In genomic region chr10:125148576-125148975, GRCh38 we compare ENCODE assay signal across 12 cellular contexts. TPM values are rescaled to one million over a fixed set of nuclear protein-coding genes. Genes with fewer than 3 reads are reported as not detected.
A peak's percentile ranks its signal among the peaks of the same experiment; 100 is the strongest.
DNase-seq lines count a peak whose midpoint lies in the region; ATAC-seq, FAIRE-seq and TF ChIP-seq lines count a peak whose summit lies in the region.
"Had no signal": no experiment of that assay in that cellular context is flagged by ENCODE, and none has a peak within 500 bp of the region (broad histone marks: within the 10 kb centered on the region; RNA-seq: fewer than 3 reads in every experiment).

No MANE protein-coding gene starts in this region.

- H2AFZ ChIP-seq in SK-N-SH (ENCODE audit: low read depth), result no peak overlapping the region

- H3K4me3 ChIP-seq in SK-N-SH (ENCODE audit: low read depth in 2 of 2, low read length in 1 of 2) (no peak overlapping the region), upper lobe of left lung (no peak overlapping the region)

- 0 out of 2 replicates have a peak overlapping the region, but pooled peaks have one; percentile 16 for H3K4me2 ChIP-seq in SK-N-SH

- H3K27ac ChIP-seq in SK-N-SH (ENCODE audit: low read depth in 2 of 2, low read length in 1 of 2), result peak overlapping the region in 1 of 2 experiments; percentile 40; a peak in 2 of 4 replicates
- H3K27ac ChIP-seq in epithelial cell of prostate, result peak overlapping the region; percentile 92
- peak overlapping the region; percentile 76 to 83 (median 78) for H3K27ac ChIP-seq in upper lobe of left lung
- H3K27ac ChIP-seq: 22Rv1 had no signal

- H3K36me3 ChIP-seq in SK-N-SH (replicated peaks in 1 of 2; ENCODE audit: control insufficient read depth in 1 of 2, insufficient read depth in 2 of 2, low read length in 1 of 2), result peaks cover 5 to 22% of the 10 kb centered on the region in 2 experiments
- peaks cover 0 to 5% (median 2%) of the 10 kb centered on the region in 4 donors for H3K36me3 ChIP-seq in upper lobe of left lung

- FAIRE-seq in HTR-8/SVneo (lab: Jason Lieb, UNC), result no peak

- CTCF ChIA-PET in SK-N-SH (lab: Yijun Ruan, JAX), result interaction anchor here (0.6 to 1.2 kb wide), 3 partner anchors 47 to 156 kb away, joined by 3 to 5 read pairs (median 3); no protein-coding TSS in a partner anchor

- 89% methylated on average over 5 of the region's 5 CpGs for WGBS in SK-N-SH (ENCODE audit: low lambda C conversion rate)
- WGBS in upper lobe of left lung, 2 donors, result 70 to 74% methylated on average over 5 of the region's 5 CpGs

- H3K4me1 ChIP-seq in SK-N-SH (ENCODE audit: control insufficient read depth in 1 of 2, insufficient read depth in 2 of 2, low read depth in 1 of 2, low read length in 1 of 2) (peaks cover 23 to 28% of the 10 kb centered on the region in 2 experiments; a peak in 2 of 4 replicates), upper lobe of left lung (peaks cover 84 to 97% (median 87%) of the 10 kb centered on the region in 4 donors)

- H3F3A ChIP-seq in SK-N-SH (replicated peaks; ENCODE audit: insufficient read depth), result no peaks in the 10 kb centered on the region

- H3K27ac Mint-ChIP-seq in natural killer cell treated with Interleukin-12 subunit alpha and Interleukin-12 subunit beta and Interleukin-15 and Interleukin-18, amount 100 ng/mL, for 72 hours, result peak overlapping the region; percentile 81 to 96
- H3K27ac Mint-ChIP-seq: activated naive CD8-positive, alpha-beta T cell had no signal

- POLR2A ChIA-PET in SK-N-SH (lab: Yijun Ruan, JAX), result no interaction called here

- H4K20me1 ChIP-seq in SK-N-SH (ENCODE audit: insufficient read depth), result peaks cover 99% of the 10 kb centered on the region

- no peaks in the 10 kb centered on the region for H3K9me3 Mint-ChIP-seq in natural killer cell treated with Interleukin-12 subunit alpha and Interleukin-12 subunit beta and Interleukin-15 and Interleukin-18, amount 100 ng/mL, for 72 hours

- no peaks in the 10 kb centered on the region for H3K36me3 Mint-ChIP-seq in natural killer cell treated with Interleukin-12 subunit alpha and Interleukin-12 subunit beta and Interleukin-15 and Interleukin-18, amount 100 ng/mL, for 72 hours
- H3K36me3 Mint-ChIP-seq: activated naive CD8-positive, alpha-beta T cell had no signal

- H3K27me3 Mint-ChIP-seq in natural killer cell treated with Interleukin-12 subunit alpha and Interleukin-12 subunit beta and Interleukin-15 and Interleukin-18, amount 100 ng/mL, for 72 hours, result no peaks in the 10 kb centered on the region

- no peaks in the 10 kb centered on the region for H3K9me2 ChIP-seq in SK-N-SH

- DNase-seq in SK-N-SH (no peak), epithelial cell of prostate (ENCODE audit: low read depth, low spot score) (no peak), upper lobe of left lung (no peak), HTR-8/SVneo (ENCODE audit: insufficient read length, low spot score) (no peak), CD1c-positive myeloid dendritic cell (ENCODE audit: extremely low spot score) (no peak)
- no peak for DNase-seq in natural killer cell treated with Interleukin-12 subunit alpha and Interleukin-12 subunit beta and Interleukin-15 and Interleukin-18, amount 100 ng/mL, for 72 hours (ENCODE audit: low spot score)
- no peak for DNase-seq in activated CD4-positive, alpha-beta T cell treated with anti-CD3 and anti-CD28 coated beads for 48 hours
- DNase-seq: activated CD4-positive, alpha-beta T cell treated with anti-CD3 and anti-CD28 coated beads, Interleukin-2, amount 50 U/mL, for 1 hour; NCI-H526 treated with DMSO at 0.1 percent for 48 hours had no signal

- TF ChIP-seq CTCF in SK-N-SH (IDR thresholded peaks at IDR 0.05), result no peak
- TF ChIP-seq CTCF in upper lobe of left lung (IDR thresholded peaks at IDR 0.05), result no peak

- H3K79me2 ChIP-seq in SK-N-SH (ENCODE audit: insufficient read depth), result peaks cover 100% of the 10 kb centered on the region

- TF ChIP-seq POLR2A in upper lobe of left lung (IDR thresholded peaks at IDR 0.05), result no peak

- no peak overlapping the region for H3K9ac ChIP-seq in SK-N-SH

- peaks cover 72 to 81% of the 10 kb centered on the region in 2 donors for H3K4me1 Mint-ChIP-seq in natural killer cell treated with Interleukin-12 subunit alpha and Interleukin-12 subunit beta and Interleukin-15 and Interleukin-18, amount 100 ng/mL, for 72 hours (ENCODE audit: low read depth in 2 of 2)

- H3K4me3 Mint-ChIP-seq in natural killer cell treated with Interleukin-12 subunit alpha and Interleukin-12 subunit beta and Interleukin-15 and Interleukin-18, amount 100 ng/mL, for 72 hours, result peak overlapping the region; percentile 82
- H3K4me3 Mint-ChIP-seq: activated naive CD8-positive, alpha-beta T cell had no signal

- no peak for ATAC-seq in SK-N-SH treated with all-trans-retinoic acid at 6 μM for 48 hours
- ATAC-seq in natural killer cell treated with Interleukin-12 subunit alpha and Interleukin-12 subunit beta and Interleukin-15 and Interleukin-18, amount 100 ng/mL, for 72 hours, result no peak
- ATAC-seq in upper lobe of left lung (ENCODE audit: low FRiP score in 2 of 2), result no peak

- no peaks in the 10 kb centered on the region for H3K27me3 ChIP-seq in SK-N-SH (ENCODE audit: insufficient read depth)
- no peaks in the 10 kb centered on the region for H3K27me3 ChIP-seq in upper lobe of left lung

- no peak for TF ChIP-seq RAD21 in SK-N-SH (IDR thresholded peaks at IDR 0.05; ENCODE audit: low read length)

- H3K9me3 ChIP-seq in SK-N-SH (no peaks in the 10 kb centered on the region), upper lobe of left lung (no peaks in the 10 kb centered on the region)

- TF ChIP-seq EP300 in SK-N-SH (IDR thresholded peaks at IDR 0.05; ENCODE audit: borderline replicate concordance in 1 of 2, low read depth in 1 of 2, low read length in 1 of 2) (no peak), upper lobe of left lung (IDR thresholded peaks at IDR 0.05) (no peak)

TF ChIP-seq in SK-N-SH, 30 proteins besides CTCF, POLR2A, EP300 and RAD21 (continues in another document):
- no peak for TF ChIP-seq IRF3 (IDR thresholded peaks at IDR 0.05; ENCODE audit: low read depth, low read length)
- TF ChIP-seq GATA2 (CRISPR knock-in tag; IDR thresholded peaks at IDR 0.05), result no peak
- TF ChIP-seq RXRA (IDR thresholded peaks at IDR 0.05; ENCODE audit: borderline replicate concordance, low read depth), result no peak
- no peak for TF ChIP-seq RFX5 (IDR thresholded peaks at IDR 0.05; ENCODE audit: low read length)
- TF ChIP-seq TAF1 (IDR thresholded peaks at IDR 0.05; ENCODE audit: borderline replicate concordance, low read depth, low read length), result no peak
- TF ChIP-seq USF2 (IDR thresholded peaks at IDR 0.05; ENCODE audit: borderline replicate concordance, low read depth, low read length), result no peak
- TF ChIP-seq TCF12 (IDR thresholded peaks at IDR 0.05), result no peak

TF ChIP-seq in SK-N-SH treated with all-trans-retinoic acid at 6 μM for 48 hours, 23 proteins besides CTCF, POLR2A, EP300 and RAD21:
- TF ChIP-seq SNAI2 (CRISPR knock-in tag; IDR thresholded peaks at IDR 0.05), result no peak
- TF ChIP-seq GLIS3 (CRISPR knock-in tag; IDR thresholded peaks at IDR 0.05), result no peak

RNA-seq across cellular contexts. Expression of gene CTBP2, which starts 11.8 kb away (rescaled TPM):
- polyA plus RNA-seq in SK-N-SH (2012; rRNA removed), result 51.5 and 69.7 TPM in 2 replicates
- polyA plus RNA-seq in SK-N-SH (2012; cell fraction: cytosol; rRNA removed), result 41.0 and 63.0 TPM in 2 replicates
- 128 and 129 TPM in 2 replicates for polyA plus RNA-seq in SK-N-SH (2012; cell fraction: nucleus; rRNA removed)
- 10 to 100 TPM; 61.3 to 76.4 TPM for total RNA-seq in natural killer cell treated with Interleukin-12 subunit alpha and Interleukin-12 subunit beta and Interleukin-15 and Interleukin-18, amount 100 ng/mL, for 72 hours
- 10 to 100 TPM; 47.1 to 82.5 (median 59.7) TPM for total RNA-seq in upper lobe of left lung
